In the genomic region with DNA sequence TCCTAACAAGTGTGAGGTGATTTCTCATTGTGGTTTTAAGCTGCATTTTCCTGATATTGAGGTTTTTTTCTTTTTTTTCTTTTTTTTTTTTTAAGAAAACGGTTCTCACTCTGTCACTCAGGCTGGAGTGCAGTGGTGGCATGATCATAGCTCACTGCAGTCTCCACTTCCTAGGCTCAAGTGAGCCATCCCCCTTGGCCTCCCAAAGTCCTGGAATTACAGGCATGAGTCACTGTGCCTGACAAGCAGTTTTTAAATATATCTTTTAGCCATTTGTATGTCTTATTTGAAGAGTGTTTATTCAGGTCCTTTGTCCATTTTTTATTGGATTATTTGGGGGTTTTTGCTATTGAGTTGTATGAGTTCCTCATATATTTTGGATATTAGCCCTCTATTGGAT, we compare ENCODE assay signal across 1 cellular context.
TF ChIP-seq lines count a peak whose summit lies in the region.

No MANE protein-coding gene starts in this region.

TF ChIP-seq in IMR-90, 13 proteins besides CTCF, POLR2A, EP300 and RAD21 (continued from another document):
- TF ChIP-seq, protein P1, sequence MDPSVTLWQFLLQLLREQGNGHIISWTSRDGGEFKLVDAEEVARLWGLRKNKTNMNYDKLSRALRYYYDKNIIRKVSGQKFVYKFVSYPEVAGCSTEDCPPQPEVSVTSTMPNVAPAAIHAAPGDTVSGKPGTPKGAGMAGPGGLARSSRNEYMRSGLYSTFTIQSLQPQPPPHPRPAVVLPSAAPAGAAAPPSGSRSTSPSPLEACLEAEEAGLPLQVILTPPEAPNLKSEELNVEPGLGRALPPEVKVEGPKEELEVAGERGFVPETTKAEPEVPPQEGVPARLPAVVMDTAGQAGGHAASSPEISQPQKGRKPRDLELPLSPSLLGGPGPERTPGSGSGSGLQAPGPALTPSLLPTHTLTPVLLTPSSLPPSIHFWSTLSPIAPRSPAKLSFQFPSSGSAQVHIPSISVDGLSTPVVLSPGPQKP (IDR thresholded peaks at IDR 0.05; ENCODE audit: borderline replicate concordance, low read depth, low read length), result no peak
- TF ChIP-seq RCOR1 (IDR thresholded peaks at IDR 0.05; ENCODE audit: insufficient replicate concordance, low read length), result no peak
